In the genomic region with DNA sequence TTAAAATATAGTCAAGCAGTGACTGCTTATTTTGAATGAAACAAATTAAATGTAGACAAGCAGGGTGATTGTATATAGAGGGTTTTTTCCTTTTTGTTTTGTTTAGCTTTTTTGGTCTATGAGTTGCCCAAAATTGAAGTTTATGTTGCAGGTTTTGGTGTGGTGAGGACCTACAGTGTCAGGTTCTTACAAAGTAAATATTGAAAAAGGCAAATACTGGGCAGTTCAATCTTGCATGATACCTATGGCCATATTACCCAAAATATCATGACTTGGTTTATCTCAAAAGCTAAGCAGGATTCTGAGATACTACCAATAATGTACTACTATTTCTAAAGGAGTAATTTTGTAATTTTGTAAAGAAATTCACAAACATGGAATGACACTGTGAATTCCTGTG, we compare ENCODE assay signal across 8 cellular contexts. TPM values are rescaled to one million over a fixed set of nuclear protein-coding genes. Genes with fewer than 3 reads are reported as not detected.
A peak's percentile ranks its signal among the peaks of the same experiment; 100 is the strongest.
DNase-seq lines count a peak whose midpoint lies in the region; ATAC-seq and TF ChIP-seq lines count a peak whose summit lies in the region.

No MANE protein-coding gene starts in this region.

- TF ChIP-seq CTCF in right atrium auricular region (IDR thresholded peaks at IDR 0.05) (no peak), breast epithelium (IDR thresholded peaks at IDR 0.05) (no peak), lower leg skin (IDR thresholded peaks at IDR 0.05) (no peak)

- H3K27me3 ChIP-seq in right atrium auricular region (no peaks in the 10 kb centered on the region), breast epithelium (no peaks in the 10 kb centered on the region), muscle layer of duodenum (ENCODE audit: low read depth, low read length) (no peaks in the 10 kb centered on the region), aorta (ENCODE audit: control insufficient read depth in 1 of 2, insufficient read depth in 2 of 2, low read length in 1 of 2) (no peaks in the 10 kb centered on the region)

- H3K4me3 ChIP-seq in right atrium auricular region (peak overlapping the region; percentile 66 to 78), breast epithelium (peak overlapping the region; percentile 51 to 63 (median 63)), muscle layer of duodenum (ENCODE audit: low read depth in 1 of 2, low read length in 2 of 2) (peak overlapping the region; percentile 68 to 92), aorta (ENCODE audit: low read length in 2 of 2) (peak overlapping the region; percentile 97 to 98), lower leg skin (ENCODE audit: low read depth, poor library complexity, severe bottlenecking) (no peak overlapping the region)

- H3K4me1 ChIP-seq in right atrium auricular region = peaks cover 0 to 51% of the 10 kb centered on the region in 2 donors
- no peaks in the 10 kb centered on the region for H3K4me1 ChIP-seq in breast epithelium
- peaks cover 11 to 13% of the 10 kb centered on the region in 2 donors for H3K4me1 ChIP-seq in muscle layer of duodenum (ENCODE audit: control insufficient read depth in 1 of 2, insufficient read depth in 2 of 2, low read length in 2 of 2)
- no peaks in the 10 kb centered on the region for H3K4me1 ChIP-seq in aorta (ENCODE audit: control insufficient read depth in 1 of 2, insufficient read depth in 2 of 2, low read length in 2 of 2)

- intact Hi-C loops in left cardiac atrium (cut with DNase I) (no loop called here), breast epithelium (cut with DNase I; ENCODE audit: low total_unique reads) (no loop called here), aorta (cut with DNase I) (loop anchor here (2.0 to 5.0 kb wide), 3 partner anchors 51 to 96 kb away; no protein-coding TSS in a partner anchor), lower leg skin (cut with DNase I; ENCODE audit: low total_unique reads) (no loop called here)

- H3K9me3 ChIP-seq in right atrium auricular region (no peaks in the 10 kb centered on the region), breast epithelium (no peaks in the 10 kb centered on the region), muscle layer of duodenum (ENCODE audit: control insufficient read depth in 1 of 2, low read length in 2 of 2) (no peaks in the 10 kb centered on the region), aorta (ENCODE audit: control insufficient read depth, low read length) (no peaks in the 10 kb centered on the region)

- TF ChIP-seq POLR2A in breast epithelium (IDR thresholded peaks at IDR 0.05) = no peak
- TF ChIP-seq POLR2A in lower leg skin (IDR thresholded peaks at IDR 0.05) = no peak

- DNase-seq in right atrium auricular region (ENCODE audit: low spot score) (no peak), left cardiac atrium (no peak), breast epithelium (ENCODE audit: low spot score in 2 of 2) (no peak), aorta (no peak), occipital lobe (lab: John Stamatoyannopoulos, UW) (no peak), lower leg skin (ENCODE audit: low spot score in 2 of 2) (no peak)

- H3K36me3 ChIP-seq in right atrium auricular region (no peaks in the 10 kb centered on the region), breast epithelium (no peaks in the 10 kb centered on the region), muscle layer of duodenum (ENCODE audit: control insufficient read depth in 1 of 2, insufficient read depth in 2 of 2, low read length in 2 of 2) (peaks cover 0 to 11% of the 10 kb centered on the region in 2 donors), aorta (ENCODE audit: control insufficient read depth in 1 of 2, insufficient read depth in 2 of 2, low read length in 1 of 2) (no peaks in the 10 kb centered on the region)

- ATAC-seq in left cardiac atrium (no peak), aorta (ENCODE audit: low FRiP score) (no peak), GM21515 (IDR thresholded peaks at IDR 0.05; ENCODE audit: unreplicated experiment) (no peak)

- H3K27ac ChIP-seq in right atrium auricular region = peak overlapping the region; percentile 93 to 94
- H3K27ac ChIP-seq in breast epithelium = peak overlapping the region; percentile 2 to 92
- peak overlapping the region; percentile 100 for H3K27ac ChIP-seq in muscle layer of duodenum (ENCODE audit: low read length)
- H3K27ac ChIP-seq in aorta (ENCODE audit: low read depth in 1 of 2, low read length in 2 of 2) = no peak overlapping the region

RNA-seq across cellular contexts. Expression of gene DNAJB4, which starts 1.8 kb away (rescaled TPM):
- total RNA-seq in right atrium auricular region = 10 to 100 TPM; 60.9 to 83.6 TPM
- total RNA-seq in left cardiac atrium = 100 to 1,000 TPM in 1 of 2 donors, 10 to 100 TPM in 1; 78.6 to 105 TPM
- 10 to 100 TPM; 25.3 to 39.5 (median 31.5) TPM for total RNA-seq in breast epithelium
- 100 to 1,000 TPM in 1 of 2 donors, 10 to 100 TPM in 1; 76.7 to 137 TPM for total RNA-seq in aorta
- polyA plus RNA-seq in aorta = 10 to 100 TPM; 39.1 to 56.5 TPM
- 35.4 TPM for total RNA-seq in occipital lobe
- total RNA-seq in lower leg skin = 10 to 100 TPM in 3 of 4 donors, 1 to 10 TPM in 1; 9.3 to 15.5 (median 13.6) TPM

RNA-seq across cellular contexts. Expression of gene FUBP1, which starts 27.6 kb away (rescaled TPM):
- total RNA-seq in right atrium auricular region (10 to 100 TPM; 45.8 to 49.3 TPM), left cardiac atrium (10 to 100 TPM; 54.3 to 78.5 TPM), breast epithelium (100 to 1,000 TPM in 2 of 3 donors, 10 to 100 TPM in 1; 96.0 to 186 (median 156) TPM), aorta (100 to 1,000 TPM; 101 to 142 TPM), occipital lobe (408 TPM), lower leg skin (100 to 1,000 TPM in 1 of 4 donors, 10 to 100 TPM in 3; 48.7 to 105 (median 58.9) TPM)
- polyA plus RNA-seq in aorta = 10 to 100 TPM; 18.3 to 57.1 TPM

RNA-seq across cellular contexts. Expression of gene GIPC2, which starts 39.3 kb away (rescaled TPM):
- total RNA-seq in right atrium auricular region = 1 to 10 TPM; 1.5 to 2.3 TPM
- total RNA-seq in left cardiac atrium = 1 to 10 TPM; 1.9 to 3.1 TPM
- 1 to 10 TPM; 2.6 to 3.6 (median 2.6) TPM for total RNA-seq in breast epithelium
- total RNA-seq in aorta = 1 to 10 TPM; 2.8 to 7.4 TPM
- 1 to 10 TPM; 1.4 to 7.5 TPM for polyA plus RNA-seq in aorta
- total RNA-seq in occipital lobe = 0.47 TPM
- total RNA-seq in lower leg skin = 10 to 100 TPM in 1 of 4 donors, 1 to 10 TPM in 3; 3.0 to 12.3 (median 6.4) TPM

Comparison
In these comparisons a context has a peak if more than half of its experiments do, and no peak if none do; other contexts are left out.
1. H3K27ac ChIP-seq: peak in right atrium auricular region (2 of 2), breast epithelium (2 of 2) and muscle layer of duodenum (single experiment); none in aorta (0 of 2).
2. intact Hi-C loops: an anchor here in aorta (2.0 to 5.0 kb wide); none called in left cardiac atrium, breast epithelium and lower leg skin.